In genomic region chr19:40750285-40751064, GRCh38 we compare ENCODE assay signal across 8 cellular contexts. TPM values are rescaled to one million over a fixed set of nuclear protein-coding genes. Genes with fewer than 3 reads are reported as not detected.
A peak's percentile ranks its signal among the peaks of the same experiment; 100 is the strongest.
DNase-seq lines count a peak whose midpoint lies in the region; ATAC-seq, FAIRE-seq and TF ChIP-seq lines count a peak whose summit lies in the region.

TSS of gene ACTMAP (minus strand) at chr19:40750477. CDS start at chr19:40749803, 674 bp downstream.

- H3K27ac Mint-ChIP-seq in chondrocyte (ENCODE audit: unreplicated experiment) = peak within 1 kb of the TSS; percentile 99

- peaks cover 15 to 16% of the 10 kb centered on the region in 2 donors for H3K4me1 ChIP-seq in kidney (ENCODE audit: control insufficient read depth in 1 of 2, insufficient read depth in 1 of 2, low read depth in 1 of 2, low read length in 2 of 2)

- no peaks in the 10 kb centered on the region for H3K9me3 Mint-ChIP-seq in chondrocyte (ENCODE audit: low read depth)

- H3K9ac ChIP-seq in kidney (ENCODE audit: low read length in 2 of 2) = peak within 1 kb of the TSS; percentile 61 to 97

- peak within 1 kb of the TSS; percentile 94 for H3K4me3 Mint-ChIP-seq in chondrocyte (ENCODE audit: unreplicated experiment)

- peak within 1 kb of the TSS; percentile 93 to 96 for H3K27ac ChIP-seq in kidney (ENCODE audit: low read depth in 2 of 2, low read length in 2 of 2)

- DNase-seq in AG20443 (ENCODE audit: low spot score) = peak; percentile 99
- DNase-seq in NCI-H510A (lab: John Stamatoyannopoulos, UW) = peak; percentile 98
- DNase-seq in activated CD4-positive, alpha-beta T cell treated with anti-CD3 and anti-CD28 coated beads for 1 hour = peak; percentile 99
- peak; percentile 99 for DNase-seq in chondrocyte (ENCODE audit: low spot score)
- peak; percentile 100 for DNase-seq in kidney
- DNase-seq in stimulated activated CD4-positive, alpha-beta T cell treated with anti-CD3 and anti-CD28 coated beads, Interleukin-15, amount 100 ng/mL, for 24 hours = peak; percentile 99

- peak; percentile 80 for ATAC-seq in HG03432 (IDR thresholded peaks at IDR 0.05; ENCODE audit: unreplicated experiment)

- peaks cover 53% of the 10 kb centered on the region for H3K4me1 Mint-ChIP-seq in chondrocyte (ENCODE audit: low read depth)

- peak; percentile 85 for TF ChIP-seq POLR2A in GM19099 (IDR thresholded peaks at IDR 0.05; ENCODE audit: extremely low read depth, insufficient read length, low read depth)

- H3K27me3 Mint-ChIP-seq in chondrocyte (ENCODE audit: low read depth) = no peaks in the 10 kb centered on the region

- FAIRE-seq in kidney (lab: Jason Lieb, UNC) = peak; percentile 99

- TF ChIP-seq CTCF in chondrocyte (IDR thresholded peaks at IDR 0.05) (no peak), kidney (IDR thresholded peaks at IDR 0.05; ENCODE audit: borderline replicate concordance, extremely low read depth, insufficient read depth) (no peak)

- intact Hi-C loops in kidney (cut with DNase I) = no loop called here

- H3K36me3 Mint-ChIP-seq in chondrocyte (ENCODE audit: low read depth) = peaks cover 3% of the 10 kb centered on the region

- peak within 1 kb of the TSS; percentile 93 to 98 for H3K4me3 ChIP-seq in kidney (ENCODE audit: low read length in 2 of 2)

- H3K36me3 ChIP-seq in kidney (ENCODE audit: control insufficient read depth in 1 of 2, insufficient read depth in 2 of 2, low read length in 2 of 2) = peaks cover 0 to under 1% of the 10 kb centered on the region in 2 donors

- no peaks in the 10 kb centered on the region for H3K9me3 ChIP-seq in kidney (ENCODE audit: control insufficient read depth in 1 of 2, low read length in 2 of 2)

RNA-seq across cellular contexts. Expression of gene ACTMAP, which starts in this region (rescaled TPM):
- total RNA-seq in chondrocyte (7.4 to 11.3 TPM (median 10.4 TPM) in 3 replicates), kidney (8.7 TPM)
- 8.9 TPM for polyA plus RNA-seq in kidney (ENCODE audit: insufficient read depth, low read depth, low replicate concordance)

Comparison
In these comparisons a context has a peak if more than half of its experiments do, and no peak if none do; other contexts are left out.
1. Peak in every context shown above with its lines: DNase-seq, ATAC-seq, H3K4me3 ChIP-seq and H3K27ac ChIP-seq.